ENCODE assay signal across 28 cellular contexts in the genomic region with DNA sequence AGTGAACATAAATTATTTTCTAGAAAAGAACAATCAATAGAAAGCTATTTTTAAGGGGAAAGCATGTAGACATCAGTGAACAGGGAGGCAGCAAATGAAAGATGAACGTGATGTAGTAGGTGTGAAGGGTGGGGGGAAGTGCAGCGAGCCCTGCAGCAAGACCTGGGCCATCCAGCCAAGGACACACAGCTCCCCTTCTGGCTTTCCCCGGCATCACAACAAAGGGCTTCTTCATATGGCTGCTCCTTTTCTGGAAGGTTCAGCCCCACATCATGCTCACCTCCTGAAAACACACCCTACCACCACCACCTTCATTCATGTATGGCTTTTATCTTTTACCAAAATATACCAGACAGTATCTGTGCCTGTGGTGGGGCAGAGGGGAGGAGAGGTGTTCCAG.
"Had no signal": no experiment of that assay in that cellular context is flagged by ENCODE, and none has a peak within 500 bp of the region (broad histone marks: within the 10 kb centered on the region; RNA-seq: fewer than 3 reads in every experiment).

No MANE protein-coding gene starts in this region.

- H3K27me3 ChIP-seq: breast epithelium, Peyer's patch, SJSA1 had no signal

- ATAC-seq: activated CD4-positive, alpha-beta T cell treated with anti-CD3 and anti-CD28 coated beads for 36 hours; SK-N-SH treated with all-trans-retinoic acid at 6 μM for 48 hours had no signal

- H3K4me1 ChIP-seq: adrenal gland, breast epithelium, Peyer's patch, SJSA1 had no signal

- H3K27ac Mint-ChIP-seq: activated CD4-positive, alpha-beta memory T cell treated with anti-CD3 and anti-CD28 coated beads, Interleukin-2, amount 10 ng/mL, durations not matched to agents 7 days and 5 days; activated CD4-positive, alpha-beta T cell treated with anti-CD3 and anti-CD28 coated beads for 36 hours; activated naive CD8-positive, alpha-beta T cell treated with anti-CD3 and anti-CD28 coated beads, Interleukin-2, amount 10 ng/mL, durations not matched to agents 7 days and 5 days; activated T-cell treated with anti-CD3 and anti-CD28 coated beads, Interleukin-2, amount 50 U/mL, for 72 hours; activated T-helper 2 cell treated with anti-CD3 and anti-CD28 coated beads, Interferon-gamma antibody, Interleukin-2, Interleukin-4, amounts not matched to agents 10 μg/mL and 5 μg/mL and 100 μg/mL, durations not matched to agents 14 hours and 24 hours and 36 hours; T-helper 1 cell treated with Interleukin-12 subunit alpha and Interleukin-12 subunit beta and Interleukin-4 antibody, amounts not matched to agents 30 μg/mL and 1 μg/mL, for 36 hours had no signal

- H3K9me3 Mint-ChIP-seq: activated CD4-positive, alpha-beta memory T cell treated with anti-CD3 and anti-CD28 coated beads, Interleukin-2, amount 10 ng/mL, durations not matched to agents 7 days and 5 days; activated naive CD8-positive, alpha-beta T cell treated with anti-CD3 and anti-CD28 coated beads, Interleukin-2, amount 10 ng/mL, durations not matched to agents 7 days and 5 days; activated T-helper 2 cell treated with anti-CD3 and anti-CD28 coated beads, Interferon-gamma antibody, Interleukin-2, Interleukin-4, amounts not matched to agents 10 μg/mL and 5 μg/mL and 100 μg/mL, durations not matched to agents 14 hours and 24 hours and 36 hours; T-helper 1 cell treated with Interleukin-12 subunit alpha and Interleukin-12 subunit beta and Interleukin-4 antibody, amounts not matched to agents 30 μg/mL and 1 μg/mL, for 36 hours had no signal

- H3K36me3 ChIP-seq: adrenal gland, breast epithelium, Peyer's patch, SJSA1 had no signal

- H3K4me1 Mint-ChIP-seq: activated CD4-positive, alpha-beta memory T cell treated with anti-CD3 and anti-CD28 coated beads, Interleukin-2, amount 10 ng/mL, durations not matched to agents 7 days and 5 days; activated CD4-positive, alpha-beta T cell treated with anti-CD3 and anti-CD28 coated beads for 36 hours; activated naive CD8-positive, alpha-beta T cell treated with anti-CD3 and anti-CD28 coated beads, Interleukin-2, amount 10 ng/mL, durations not matched to agents 7 days and 5 days had no signal

- H3K4me3 ChIP-seq: adrenal gland, breast epithelium, Peyer's patch, SJSA1 had no signal

- H3K27ac ChIP-seq: adrenal gland, breast epithelium, Peyer's patch, RWPE1, SJSA1 had no signal

- H3K36me3 Mint-ChIP-seq: activated naive CD8-positive, alpha-beta T cell treated with anti-CD3 and anti-CD28 coated beads, Interleukin-2, amount 10 ng/mL, durations not matched to agents 7 days and 5 days had no signal

- DNase-seq: activated CD4-positive, alpha-beta memory T cell treated with anti-CD3 and anti-CD28 coated beads, Interleukin-2, amount 10 ng/mL, durations not matched to agents 7 days and 5 days; activated CD4-positive, alpha-beta T cell treated with anti-CD3 and anti-CD28 coated beads for 36 hours; activated CD4-positive, alpha-beta T cell treated with anti-CD3 and anti-CD28 coated beads, Interleukin-2, amount 50 U/mL, for 1 hour; activated CD4-positive, CD25-positive, alpha-beta regulatory T cell; activated CD8-positive, alpha-beta memory T cell treated with anti-CD3 and anti-CD28 coated beads, Interleukin-2, amount 50 U/mL, for 4 hours; activated gamma-delta T cell treated with Interleukin-2 at 50 U/mL for 16 hours; activated naive CD4-positive, alpha-beta T cell treated with anti-CD3 and anti-CD28 coated beads, Interleukin-2, amount 50 U/mL, for 16 hours; activated naive CD8-positive, alpha-beta T cell treated with anti-CD3 and anti-CD28 coated beads, Interleukin-2, amount 10 ng/mL, durations not matched to agents 7 days and 5 days; activated T-cell treated with anti-CD3 and anti-CD28 coated beads, Interleukin-2, amount 50 U/mL, for 72 hours; adrenal gland; anterior cingulate cortex; caudate nucleus; Karpas-422; NCI-H1048; NCI-H1694; NCI-H2029; NCI-H345; NCI-H510A; NCI-H526 treated with DMSO at 0.1 percent for 48 hours; Peyer's patch; Right ventricle myocardium superior; T-helper 9 cell had no signal

- H3K9me3 ChIP-seq: adrenal gland, breast epithelium, Peyer's patch, SJSA1 had no signal

- H3K4me3 Mint-ChIP-seq: activated CD4-positive, alpha-beta memory T cell treated with anti-CD3 and anti-CD28 coated beads, Interleukin-2, amount 10 ng/mL, durations not matched to agents 7 days and 5 days; activated CD4-positive, alpha-beta T cell treated with anti-CD3 and anti-CD28 coated beads for 36 hours; activated naive CD8-positive, alpha-beta T cell treated with anti-CD3 and anti-CD28 coated beads, Interleukin-2, amount 10 ng/mL, durations not matched to agents 7 days and 5 days; activated T-cell treated with anti-CD3 and anti-CD28 coated beads, Interleukin-2, amount 50 U/mL, for 72 hours; T-helper 1 cell treated with Interleukin-12 subunit alpha and Interleukin-12 subunit beta and Interleukin-4 antibody, amounts not matched to agents 30 μg/mL and 1 μg/mL, for 36 hours had no signal
